Comparison of ENCODE assay signal across 1 cellular context in genomic region chr10:23530079-23530478, GRCh38.
TF ChIP-seq lines count a peak whose summit lies in the region.

No MANE protein-coding gene starts in this region.

TF ChIP-seq in liver, 16 proteins besides CTCF, POLR2A, EP300 and RAD21 (continued from another document):
- TF ChIP-seq REST (IDR thresholded peaks at IDR 0.05) = no peak
- TF ChIP-seq TAF1 (conservative IDR thresholded peaks at IDR 0.05) = no peak
- TF ChIP-seq HNF4G (IDR thresholded peaks at IDR 0.05) = no peak
- TF ChIP-seq EGR1 (IDR thresholded peaks at IDR 0.05; ENCODE audit: low read depth in 2 of 2) = no peak
- no peak for TF ChIP-seq GABPA (IDR thresholded peaks at IDR 0.05 in 1 of 2, conservative IDR thresholded peaks at IDR 0.05 in 1 of 2)
- no peak for TF ChIP-seq SP1 (IDR thresholded peaks at IDR 0.05)
- no peak for TF ChIP-seq ZBTB33 (IDR thresholded peaks at IDR 0.05)
- no peak for TF ChIP-seq FOXA1 (IDR thresholded peaks at IDR 0.05)
